12 cellular contexts compared by ENCODE assay signal in the genomic region with DNA sequence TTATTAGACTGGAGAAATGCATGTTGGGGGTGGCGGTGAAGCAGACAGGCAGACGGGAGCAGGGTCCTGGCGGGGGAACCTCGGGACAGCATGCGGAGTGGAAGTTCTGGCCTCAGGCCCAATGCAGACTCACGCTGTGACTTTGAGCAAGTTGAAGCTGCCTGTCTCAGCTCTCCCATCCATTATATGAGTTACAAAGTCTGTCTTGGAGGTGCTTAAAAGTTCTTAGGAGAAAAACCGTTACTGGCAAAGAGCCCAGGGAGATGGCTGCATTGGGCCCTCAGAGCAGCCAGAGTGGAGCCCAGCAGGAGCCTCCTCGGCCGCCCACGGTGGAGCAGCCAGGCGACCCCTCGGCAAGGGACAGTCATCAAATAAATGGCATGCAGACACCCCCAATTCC.
A peak's percentile ranks its signal among the peaks of the same experiment; 100 is the strongest.
DNase-seq lines count a peak whose midpoint lies in the region; ATAC-seq, FAIRE-seq and TF ChIP-seq lines count a peak whose summit lies in the region.
"Had no signal": no experiment of that assay in that cellular context is flagged by ENCODE, and none has a peak within 500 bp of the region (broad histone marks: within the 10 kb centered on the region; RNA-seq: fewer than 3 reads in every experiment).

No MANE protein-coding gene starts in this region.

- H3K36me3 Mint-ChIP-seq in CD8-positive, alpha-beta T cell = no peaks in the 10 kb centered on the region

- H3K4me3 ChIP-seq in cardiac fibroblast (replicated peaks in 1 of 2; ENCODE audit: low read depth in 2 of 2, low read length in 2 of 2) (no peak overlapping the region), left lung (no peak overlapping the region), kidney (ENCODE audit: low read length in 2 of 2) (no peak overlapping the region)
- H3K4me3 ChIP-seq in CD8-positive, alpha-beta T cell (ENCODE audit: low read depth, low read length) = no peak overlapping the region
- H3K4me3 ChIP-seq: pancreas had no signal

- no peak overlapping the region for H3K9ac ChIP-seq in kidney (ENCODE audit: low read length in 2 of 2)

- FAIRE-seq in kidney (lab: Jason Lieb, UNC) = no peak
- FAIRE-seq: GM19239, pancreas had no signal

- H3K27ac ChIP-seq in left lung = peak overlapping the region; percentile 5 to 15
- H3K27ac ChIP-seq in kidney (ENCODE audit: low read depth in 2 of 2, low read length in 2 of 2) = peak overlapping the region in 1 of 2 donors; percentile 16
- no peak overlapping the region for H3K27ac ChIP-seq in CD8-positive, alpha-beta T cell (ENCODE audit: low read depth, low read length)
- H3K27ac ChIP-seq: pancreas had no signal

- TF ChIP-seq CTCF in cardiac fibroblast (IDR thresholded peaks at IDR 0.05; ENCODE audit: low read depth, low read length) (no peak), left lung (IDR thresholded peaks at IDR 0.05) (no peak), kidney (IDR thresholded peaks at IDR 0.05; ENCODE audit: borderline replicate concordance, extremely low read depth, insufficient read depth) (no peak)
- no peak for TF ChIP-seq CTCF in CD8-positive, alpha-beta T cell (IDR thresholded peaks at IDR 0.05)

- CTCF ChIA-PET in CD8-positive, alpha-beta T cell (lab: Charles Lee) = no interaction called here

- ATAC-seq in left lung = peak; percentile 14
- no peak for ATAC-seq in CD8-positive, alpha-beta T cell

- H3K27me3 Mint-ChIP-seq in CD8-positive, alpha-beta T cell (ENCODE audit: low read depth) = peaks cover 5% of the 10 kb centered on the region

- H3K4me1 ChIP-seq in left lung = no peaks in the 10 kb centered on the region
- peaks cover 0 to 8% of the 10 kb centered on the region in 2 donors for H3K4me1 ChIP-seq in kidney (ENCODE audit: control insufficient read depth in 1 of 2, insufficient read depth in 1 of 2, low read depth in 1 of 2, low read length in 2 of 2)
- H3K4me1 ChIP-seq in CD8-positive, alpha-beta T cell (ENCODE audit: insufficient read depth, low read length) = no peaks in the 10 kb centered on the region
- H3K4me1 ChIP-seq: pancreas had no signal

- no peak overlapping the region for H3K4me3 Mint-ChIP-seq in CD8-positive, alpha-beta T cell

- no peak overlapping the region for H3K27ac Mint-ChIP-seq in CD8-positive, alpha-beta T cell

- DNase-seq in H4 (ENCODE audit: low spot score) (peak; percentile 30), cardiac fibroblast (ENCODE audit: low read depth in 2 of 2) (peak; percentile 38 to 51), left lung (no peak), superior temporal gyrus (ENCODE audit: extremely low spot score) (peak; percentile 28), kidney (no peak), NCI-H2196 treated with DMSO at 0.1 percent for 48 hours (lab: John Stamatoyannopoulos, UW; ENCODE audit: unreplicated experiment) (no peak), DMS153 treated with DMSO at 0.1 percent for 48 hours (lab: John Stamatoyannopoulos, UW; ENCODE audit: unreplicated experiment) (no peak)
- no peak for DNase-seq in CD8-positive, alpha-beta T cell
- DNase-seq: activated CD4-positive, CD25-positive, alpha-beta regulatory T cell treated with anti-CD3 and anti-CD28 coated beads, Interleukin-2, amount 50 U/mL, for 72 hours; GDM1; pancreas had no signal

- H3K27me3 ChIP-seq in left lung = no peaks in the 10 kb centered on the region
- no peaks in the 10 kb centered on the region for H3K27me3 ChIP-seq in CD8-positive, alpha-beta T cell (ENCODE audit: insufficient read depth, low read length)
- H3K27me3 ChIP-seq: pancreas had no signal

- POLR2A ChIA-PET in CD8-positive, alpha-beta T cell (lab: Charles Lee) = no interaction called here

- intact Hi-C loops in left lung (cut with DNase I) (no loop called here), kidney (cut with DNase I) (no loop called here)
- intact Hi-C loops in CD8-positive, alpha-beta T cell (cut with DNase I, micrococcal nuclease) = no loop called here

- H3K9me3 Mint-ChIP-seq in CD8-positive, alpha-beta T cell = no peaks in the 10 kb centered on the region

- H3K9me3 ChIP-seq in left lung (no peaks in the 10 kb centered on the region), kidney (ENCODE audit: control insufficient read depth in 1 of 2, low read length in 2 of 2) (no peaks in the 10 kb centered on the region)
- H3K9me3 ChIP-seq in CD8-positive, alpha-beta T cell (ENCODE audit: low read length) = no peaks in the 10 kb centered on the region
- H3K9me3 ChIP-seq: pancreas had no signal

- no peaks in the 10 kb centered on the region for H3K4me1 Mint-ChIP-seq in CD8-positive, alpha-beta T cell (ENCODE audit: low read depth)

- H3K36me3 ChIP-seq in left lung (no peaks in the 10 kb centered on the region), kidney (ENCODE audit: control insufficient read depth in 1 of 2, insufficient read depth in 2 of 2, low read length in 2 of 2) (no peaks in the 10 kb centered on the region)
- no peaks in the 10 kb centered on the region for H3K36me3 ChIP-seq in CD8-positive, alpha-beta T cell (ENCODE audit: insufficient read depth, low read length)
- H3K36me3 ChIP-seq: pancreas had no signal

Comparison
In these comparisons a context has a peak if more than half of its experiments do, and no peak if none do; other contexts are left out.
1. DNase-seq: peak in H4 (single experiment), cardiac fibroblast (2 of 2) and superior temporal gyrus (single experiment); none in left lung (0 of 2), kidney (single experiment), CD8-positive, alpha-beta T cell (0 of 7), NCI-H2196 treated with DMSO at 0.1 percent for 48 hours (single experiment) and DMS153 treated with DMSO at 0.1 percent for 48 hours (single experiment).